ENCODE assay signal across 9 cellular contexts in the genomic region with DNA sequence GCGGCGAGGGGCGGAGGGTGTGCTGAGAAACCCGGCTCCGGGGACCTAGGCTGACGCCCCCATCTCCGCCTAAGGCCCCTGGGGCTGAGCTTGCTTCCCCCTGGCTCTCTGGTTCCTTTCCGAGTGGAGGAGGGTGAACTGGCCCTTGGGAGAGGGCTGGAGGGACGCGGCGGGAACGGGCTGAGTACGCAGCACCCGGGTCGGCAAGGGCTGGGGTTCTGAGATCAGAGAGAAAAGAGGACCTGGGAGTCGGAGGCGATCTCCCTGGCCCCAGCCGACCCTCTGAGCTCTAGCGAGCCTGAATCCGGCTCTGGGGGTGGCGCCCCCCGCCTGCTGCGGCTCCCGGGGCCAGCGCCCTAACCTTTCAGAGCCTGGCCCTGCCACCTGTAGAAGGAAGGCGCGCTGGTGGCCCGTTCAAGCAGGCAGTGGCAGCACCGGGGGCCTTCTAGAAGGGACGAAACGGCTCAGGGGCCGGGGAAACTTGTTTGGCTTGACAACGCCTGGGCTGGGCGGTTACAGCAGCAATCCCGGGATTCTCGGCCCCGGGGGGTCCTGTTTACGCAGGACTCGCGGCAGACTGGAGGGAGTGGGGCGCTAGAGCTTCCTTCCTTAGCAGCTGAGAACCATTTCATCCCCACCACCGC.
DNase-seq lines count a peak whose midpoint lies in the region; ATAC-seq and TF ChIP-seq lines count a peak whose summit lies in the region.
"Had no signal": no experiment of that assay in that cellular context is flagged by ENCODE, and none has a peak within 500 bp of the region (broad histone marks: within the 10 kb centered on the region; RNA-seq: fewer than 3 reads in every experiment).

No MANE protein-coding gene starts in this region.

- H3K9me3 ChIP-seq in right atrium auricular region: no peaks in the 10 kb centered on the region
- H3K9me3 ChIP-seq in body of pancreas: no peaks in the 10 kb centered on the region
- H3K9me3 ChIP-seq: thyroid gland had no signal

- H3K27ac ChIP-seq in right atrium auricular region: no peak overlapping the region
- no peak overlapping the region for H3K27ac ChIP-seq in body of pancreas
- H3K27ac ChIP-seq: thyroid gland had no signal

- no peak for TF ChIP-seq POLR2A in body of pancreas (IDR thresholded peaks at IDR 0.05)

- peaks cover 14 to 29% of the 10 kb centered on the region in 2 donors for H3K27me3 ChIP-seq in right atrium auricular region
- H3K27me3 ChIP-seq in body of pancreas: peaks cover 0 to 30% of the 10 kb centered on the region in 2 donors

- DNase-seq in right atrium auricular region (ENCODE audit: low spot score) (no peak), Right ventricle myocardium superior (no peak), body of pancreas (peak in 2 of 4 donors; percentile 25 to 43), medulla oblongata (ENCODE audit: extremely low spot score) (peak; percentile 8), OCI-M1 (lab: John Stamatoyannopoulos, UW) (no peak), SHP77 treated with DMSO at 0.1 percent for 48 hours (lab: John Stamatoyannopoulos, UW) (no peak)

- H3K4me3 ChIP-seq in right atrium auricular region: peak overlapping the region; percentile 29 to 49
- no peak overlapping the region for H3K4me3 ChIP-seq in body of pancreas

- TF ChIP-seq CTCF in right atrium auricular region (IDR thresholded peaks at IDR 0.05) (no peak), body of pancreas (IDR thresholded peaks at IDR 0.05) (no peak)

- H3K36me3 ChIP-seq in right atrium auricular region (no peaks in the 10 kb centered on the region), body of pancreas (replicated peaks in 1 of 2; ENCODE audit: insufficient read depth in 1 of 2, low read depth in 2 of 2) (no peaks in the 10 kb centered on the region)
- H3K36me3 ChIP-seq: thyroid gland had no signal

- 4 to 10% methylated on average over 25 to 42 of the region's 42 CpGs for WGBS in body of pancreas, 2 donors

- intact Hi-C loops in Right ventricle myocardium superior (cut with DNase I): no loop called here
- intact Hi-C loops in body of pancreas (cut with DNase I): no loop called here

- ATAC-seq in Right ventricle myocardium superior (ENCODE audit: poor library complexity): no peak
- peak; percentile 11 for ATAC-seq in body of pancreas
- no peak for ATAC-seq in HG03280 (IDR thresholded peaks at IDR 0.05; ENCODE audit: unreplicated experiment)
- ATAC-seq in GM18498 (IDR thresholded peaks at IDR 0.05; ENCODE audit: unreplicated experiment): no peak

- H3K4me1 ChIP-seq in right atrium auricular region (peaks cover 4 to 31% of the 10 kb centered on the region in 2 donors), body of pancreas (peaks cover 22% of the 10 kb centered on the region)

Comparison
In these comparisons a context has a peak if more than half of its experiments do, and no peak if none do; other contexts are left out.
1. H3K4me3 ChIP-seq: peak in right atrium auricular region (2 of 2); none in body of pancreas (0 of 2).